Comparison of ENCODE assay signal across 1 cellular context in the genomic region with DNA sequence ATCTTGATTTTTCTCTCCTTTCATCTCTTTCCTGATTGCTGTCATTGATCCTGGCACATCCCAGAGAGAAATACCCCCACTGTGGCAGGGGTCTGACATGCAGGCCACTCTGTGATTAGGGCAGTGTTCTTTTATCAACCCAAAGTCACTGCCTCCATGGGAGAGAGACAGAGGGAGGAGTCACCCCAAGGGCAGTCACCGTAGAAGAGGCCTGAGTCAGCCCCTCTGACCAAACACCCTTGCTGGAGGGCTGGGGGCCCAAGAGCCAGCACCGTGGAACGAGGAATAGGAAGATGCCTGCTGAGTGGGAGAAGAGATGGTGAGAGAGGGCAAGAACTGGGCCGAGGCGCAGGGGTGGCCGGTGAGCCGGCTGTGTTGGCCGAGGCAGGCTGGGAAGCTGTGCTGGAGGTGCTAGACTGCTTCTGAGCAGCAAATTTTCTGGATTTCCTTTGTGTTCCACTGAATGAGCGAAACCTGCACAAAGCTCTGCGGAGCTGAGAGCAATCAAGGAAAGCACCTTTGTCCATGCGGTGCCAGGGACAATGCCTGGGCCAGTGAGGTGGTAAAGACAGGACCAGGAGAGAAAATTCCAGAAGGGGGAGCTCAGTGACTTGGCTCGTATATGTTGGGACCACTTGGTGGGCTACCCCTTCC.
TF ChIP-seq lines count a peak whose summit lies in the region.

No MANE protein-coding gene starts in this region.

TF ChIP-seq in WTC11, 78 proteins besides CTCF, POLR2A, EP300 and RAD21 (continued from another document):
- TF ChIP-seq, protein P1, sequence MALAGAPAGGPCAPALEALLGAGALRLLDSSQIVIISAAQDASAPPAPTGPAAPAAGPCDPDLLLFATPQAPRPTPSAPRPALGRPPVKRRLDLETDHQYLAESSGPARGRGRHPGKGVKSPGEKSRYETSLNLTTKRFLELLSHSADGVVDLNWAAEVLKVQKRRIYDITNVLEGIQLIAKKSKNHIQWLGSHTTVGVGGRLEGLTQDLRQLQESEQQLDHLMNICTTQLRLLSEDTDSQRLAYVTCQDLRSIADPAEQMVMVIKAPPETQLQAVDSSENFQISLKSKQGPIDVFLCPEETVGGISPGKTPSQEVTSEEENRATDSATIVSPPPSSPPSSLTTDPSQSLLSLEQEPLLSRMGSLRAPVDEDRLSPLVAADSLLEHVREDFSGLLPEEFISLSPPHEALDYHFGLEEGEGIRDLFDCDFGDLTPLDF (CRISPR knock-in tag; IDR thresholded peaks at IDR 0.05) = no peak
- TF ChIP-seq, protein P2, sequence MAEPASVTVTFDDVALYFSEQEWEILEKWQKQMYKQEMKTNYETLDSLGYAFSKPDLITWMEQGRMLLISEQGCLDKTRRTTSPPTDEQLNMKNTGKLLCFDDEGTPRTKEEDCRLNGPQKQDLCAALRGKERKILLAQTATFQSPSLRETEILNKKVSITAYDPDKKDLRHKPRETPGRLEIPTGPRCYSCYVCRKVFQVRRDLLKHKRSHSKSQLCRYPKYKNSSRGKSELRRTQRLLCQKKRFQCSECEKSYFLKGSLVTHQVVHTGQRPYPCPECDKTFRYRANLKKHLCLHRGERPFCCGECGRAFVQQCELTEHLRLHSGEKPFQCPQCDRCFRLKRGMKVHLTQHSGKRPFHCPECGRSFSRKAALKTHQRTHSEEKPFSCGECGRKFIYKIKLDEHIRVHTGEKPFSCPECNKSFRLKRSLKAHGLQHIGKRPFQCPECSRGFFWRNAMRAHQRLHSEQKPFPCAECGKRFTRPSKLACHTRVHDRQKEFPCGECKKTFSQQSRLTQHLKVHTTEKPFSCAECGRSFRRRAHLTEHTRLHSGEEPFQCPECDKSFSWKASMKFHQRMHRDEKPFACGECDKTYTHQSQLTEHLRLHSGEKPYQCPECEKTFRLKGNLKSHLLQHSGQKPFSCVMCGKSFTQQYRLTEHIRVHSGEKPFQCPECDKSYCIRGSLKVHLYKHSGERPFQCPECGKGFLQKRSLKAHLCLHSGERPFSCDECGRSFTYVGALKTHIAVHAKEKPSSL (CRISPR knock-in tag; conservative IDR thresholded peaks at IDR 0.05) = no peak
- TF ChIP-seq SMAD3 (CRISPR knock-in tag; IDR thresholded peaks at IDR 0.05; ENCODE audit: borderline replicate concordance) (no peak), GABPB1 (CRISPR knock-in tag; IDR thresholded peaks at IDR 0.05) (no peak), ZNF396 (CRISPR knock-in tag; IDR thresholded peaks at IDR 0.05; ENCODE audit: borderline replicate concordance) (no peak), CREM (CRISPR knock-in tag; IDR thresholded peaks at IDR 0.05) (no peak), TP53 (CRISPR knock-in tag; IDR thresholded peaks at IDR 0.05) (no peak), MXD4 (CRISPR knock-in tag; IDR thresholded peaks at IDR 0.05; ENCODE audit: borderline replicate concordance) (no peak), SP1 (CRISPR knock-in tag; conservative IDR thresholded peaks at IDR 0.05) (no peak), TCF7 (CRISPR knock-in tag; IDR thresholded peaks at IDR 0.05; ENCODE audit: low read depth) (no peak)
- TF ChIP-seq, protein P3, sequence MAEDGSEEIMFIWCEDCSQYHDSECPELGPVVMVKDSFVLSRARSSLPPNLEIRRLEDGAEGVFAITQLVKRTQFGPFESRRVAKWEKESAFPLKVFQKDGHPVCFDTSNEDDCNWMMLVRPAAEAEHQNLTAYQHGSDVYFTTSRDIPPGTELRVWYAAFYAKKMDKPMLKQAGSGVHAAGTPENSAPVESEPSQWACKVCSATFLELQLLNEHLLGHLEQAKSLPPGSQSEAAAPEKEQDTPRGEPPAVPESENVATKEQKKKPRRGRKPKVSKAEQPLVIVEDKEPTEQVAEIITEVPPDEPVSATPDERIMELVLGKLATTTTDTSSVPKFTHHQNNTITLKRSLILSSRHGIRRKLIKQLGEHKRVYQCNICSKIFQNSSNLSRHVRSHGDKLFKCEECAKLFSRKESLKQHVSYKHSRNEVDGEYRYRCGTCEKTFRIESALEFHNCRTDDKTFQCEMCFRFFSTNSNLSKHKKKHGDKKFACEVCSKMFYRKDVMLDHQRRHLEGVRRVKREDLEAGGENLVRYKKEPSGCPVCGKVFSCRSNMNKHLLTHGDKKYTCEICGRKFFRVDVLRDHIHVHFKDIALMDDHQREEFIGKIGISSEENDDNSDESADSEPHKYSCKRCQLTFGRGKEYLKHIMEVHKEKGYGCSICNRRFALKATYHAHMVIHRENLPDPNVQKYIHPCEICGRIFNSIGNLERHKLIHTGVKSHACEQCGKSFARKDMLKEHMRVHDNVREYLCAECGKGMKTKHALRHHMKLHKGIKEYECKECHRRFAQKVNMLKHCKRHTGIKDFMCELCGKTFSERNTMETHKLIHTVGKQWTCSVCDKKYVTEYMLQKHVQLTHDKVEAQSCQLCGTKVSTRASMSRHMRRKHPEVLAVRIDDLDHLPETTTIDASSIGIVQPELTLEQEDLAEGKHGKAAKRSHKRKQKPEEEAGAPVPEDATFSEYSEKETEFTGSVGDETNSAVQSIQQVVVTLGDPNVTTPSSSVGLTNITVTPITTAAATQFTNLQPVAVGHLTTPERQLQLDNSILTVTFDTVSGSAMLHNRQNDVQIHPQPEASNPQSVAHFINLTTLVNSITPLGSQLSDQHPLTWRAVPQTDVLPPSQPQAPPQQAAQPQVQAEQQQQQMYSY (CRISPR knock-in tag; IDR thresholded peaks at IDR 0.05) = no peak
- TF ChIP-seq, protein P4, sequence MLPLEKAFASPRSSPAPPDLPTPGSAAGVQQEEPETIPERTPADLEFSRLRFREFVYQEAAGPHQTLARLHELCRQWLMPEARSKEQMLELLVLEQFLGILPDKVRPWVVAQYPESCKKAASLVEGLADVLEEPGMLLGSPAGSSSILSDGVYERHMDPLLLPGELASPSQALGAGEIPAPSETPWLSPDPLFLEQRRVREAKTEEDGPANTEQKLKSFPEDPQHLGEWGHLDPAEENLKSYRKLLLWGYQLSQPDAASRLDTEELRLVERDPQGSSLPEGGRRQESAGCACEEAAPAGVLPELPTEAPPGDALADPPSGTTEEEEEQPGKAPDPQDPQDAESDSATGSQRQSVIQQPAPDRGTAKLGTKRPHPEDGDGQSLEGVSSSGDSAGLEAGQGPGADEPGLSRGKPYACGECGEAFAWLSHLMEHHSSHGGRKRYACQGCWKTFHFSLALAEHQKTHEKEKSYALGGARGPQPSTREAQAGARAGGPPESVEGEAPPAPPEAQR (CRISPR knock-in tag; IDR thresholded peaks at IDR 0.05) = no peak
- TF ChIP-seq, protein P5, sequence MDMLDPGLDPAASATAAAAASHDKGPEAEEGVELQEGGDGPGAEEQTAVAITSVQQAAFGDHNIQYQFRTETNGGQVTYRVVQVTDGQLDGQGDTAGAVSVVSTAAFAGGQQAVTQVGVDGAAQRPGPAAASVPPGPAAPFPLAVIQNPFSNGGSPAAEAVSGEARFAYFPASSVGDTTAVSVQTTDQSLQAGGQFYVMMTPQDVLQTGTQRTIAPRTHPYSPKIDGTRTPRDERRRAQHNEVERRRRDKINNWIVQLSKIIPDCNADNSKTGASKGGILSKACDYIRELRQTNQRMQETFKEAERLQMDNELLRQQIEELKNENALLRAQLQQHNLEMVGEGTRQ (CRISPR knock-in tag; IDR thresholded peaks at IDR 0.05) = no peak
- TF ChIP-seq, protein P6, sequence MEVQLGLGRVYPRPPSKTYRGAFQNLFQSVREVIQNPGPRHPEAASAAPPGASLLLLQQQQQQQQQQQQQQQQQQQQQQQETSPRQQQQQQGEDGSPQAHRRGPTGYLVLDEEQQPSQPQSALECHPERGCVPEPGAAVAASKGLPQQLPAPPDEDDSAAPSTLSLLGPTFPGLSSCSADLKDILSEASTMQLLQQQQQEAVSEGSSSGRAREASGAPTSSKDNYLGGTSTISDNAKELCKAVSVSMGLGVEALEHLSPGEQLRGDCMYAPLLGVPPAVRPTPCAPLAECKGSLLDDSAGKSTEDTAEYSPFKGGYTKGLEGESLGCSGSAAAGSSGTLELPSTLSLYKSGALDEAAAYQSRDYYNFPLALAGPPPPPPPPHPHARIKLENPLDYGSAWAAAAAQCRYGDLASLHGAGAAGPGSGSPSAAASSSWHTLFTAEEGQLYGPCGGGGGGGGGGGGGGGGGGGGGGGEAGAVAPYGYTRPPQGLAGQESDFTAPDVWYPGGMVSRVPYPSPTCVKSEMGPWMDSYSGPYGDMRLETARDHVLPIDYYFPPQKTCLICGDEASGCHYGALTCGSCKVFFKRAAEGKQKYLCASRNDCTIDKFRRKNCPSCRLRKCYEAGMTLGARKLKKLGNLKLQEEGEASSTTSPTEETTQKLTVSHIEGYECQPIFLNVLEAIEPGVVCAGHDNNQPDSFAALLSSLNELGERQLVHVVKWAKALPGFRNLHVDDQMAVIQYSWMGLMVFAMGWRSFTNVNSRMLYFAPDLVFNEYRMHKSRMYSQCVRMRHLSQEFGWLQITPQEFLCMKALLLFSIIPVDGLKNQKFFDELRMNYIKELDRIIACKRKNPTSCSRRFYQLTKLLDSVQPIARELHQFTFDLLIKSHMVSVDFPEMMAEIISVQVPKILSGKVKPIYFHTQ (CRISPR knock-in tag; IDR thresholded peaks at IDR 0.05) = no peak
- TF ChIP-seq, protein P7, sequence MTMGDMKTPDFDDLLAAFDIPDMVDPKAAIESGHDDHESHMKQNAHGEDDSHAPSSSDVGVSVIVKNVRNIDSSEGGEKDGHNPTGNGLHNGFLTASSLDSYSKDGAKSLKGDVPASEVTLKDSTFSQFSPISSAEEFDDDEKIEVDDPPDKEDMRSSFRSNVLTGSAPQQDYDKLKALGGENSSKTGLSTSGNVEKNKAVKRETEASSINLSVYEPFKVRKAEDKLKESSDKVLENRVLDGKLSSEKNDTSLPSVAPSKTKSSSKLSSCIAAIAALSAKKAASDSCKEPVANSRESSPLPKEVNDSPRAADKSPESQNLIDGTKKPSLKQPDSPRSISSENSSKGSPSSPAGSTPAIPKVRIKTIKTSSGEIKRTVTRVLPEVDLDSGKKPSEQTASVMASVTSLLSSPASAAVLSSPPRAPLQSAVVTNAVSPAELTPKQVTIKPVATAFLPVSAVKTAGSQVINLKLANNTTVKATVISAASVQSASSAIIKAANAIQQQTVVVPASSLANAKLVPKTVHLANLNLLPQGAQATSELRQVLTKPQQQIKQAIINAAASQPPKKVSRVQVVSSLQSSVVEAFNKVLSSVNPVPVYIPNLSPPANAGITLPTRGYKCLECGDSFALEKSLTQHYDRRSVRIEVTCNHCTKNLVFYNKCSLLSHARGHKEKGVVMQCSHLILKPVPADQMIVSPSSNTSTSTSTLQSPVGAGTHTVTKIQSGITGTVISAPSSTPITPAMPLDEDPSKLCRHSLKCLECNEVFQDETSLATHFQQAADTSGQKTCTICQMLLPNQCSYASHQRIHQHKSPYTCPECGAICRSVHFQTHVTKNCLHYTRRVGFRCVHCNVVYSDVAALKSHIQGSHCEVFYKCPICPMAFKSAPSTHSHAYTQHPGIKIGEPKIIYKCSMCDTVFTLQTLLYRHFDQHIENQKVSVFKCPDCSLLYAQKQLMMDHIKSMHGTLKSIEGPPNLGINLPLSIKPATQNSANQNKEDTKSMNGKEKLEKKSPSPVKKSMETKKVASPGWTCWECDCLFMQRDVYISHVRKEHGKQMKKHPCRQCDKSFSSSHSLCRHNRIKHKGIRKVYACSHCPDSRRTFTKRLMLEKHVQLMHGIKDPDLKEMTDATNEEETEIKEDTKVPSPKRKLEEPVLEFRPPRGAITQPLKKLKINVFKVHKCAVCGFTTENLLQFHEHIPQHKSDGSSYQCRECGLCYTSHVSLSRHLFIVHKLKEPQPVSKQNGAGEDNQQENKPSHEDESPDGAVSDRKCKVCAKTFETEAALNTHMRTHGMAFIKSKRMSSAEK (CRISPR knock-in tag; IDR thresholded peaks at IDR 0.05; ENCODE audit: borderline replicate concordance) = no peak
